In genomic region chr22:37274380-37274862, GRCh38 we compare ENCODE assay signal across 10 cellular contexts. TPM values are rescaled to one million over a fixed set of nuclear protein-coding genes. Genes with fewer than 3 reads are reported as not detected.
A peak's percentile ranks its signal among the peaks of the same experiment; 100 is the strongest.
DNase-seq lines count a peak whose midpoint lies in the region; ATAC-seq and TF ChIP-seq lines count a peak whose summit lies in the region.
"Had no signal": no experiment of that assay in that cellular context is flagged by ENCODE, and none has a peak within 500 bp of the region (broad histone marks: within the 10 kb centered on the region; RNA-seq: fewer than 3 reads in every experiment).

No MANE protein-coding gene starts in this region.

- no peaks in the 10 kb centered on the region for H3K36me3 ChIP-seq in Karpas-422 (ENCODE audit: insufficient read depth, low read length)

- H3K9me3 ChIP-seq in Karpas-422 (ENCODE audit: low read length) = no peaks in the 10 kb centered on the region

- no peaks in the 10 kb centered on the region for H3K27me3 Mint-ChIP-seq in endothelial cell (ENCODE audit: unreplicated experiment)

- no peaks in the 10 kb centered on the region for H3K79me2 ChIP-seq in Karpas-422 (ENCODE audit: low read length)

- H3K9me2 ChIP-seq in Karpas-422 (replicated peaks; ENCODE audit: insufficient read depth, low read length) = no peaks in the 10 kb centered on the region

- peak; percentile 50 for DNase-seq in GM10266 (ENCODE audit: extremely low spot score)
- peak; percentile 75 for DNase-seq in Karpas-422
- DNase-seq in endothelial cell (ENCODE audit: low spot score) = no peak
- peak; percentile 71 for DNase-seq in pons (ENCODE audit: low spot score)
- no peak for DNase-seq in central memory CD4-positive, alpha-beta T cell
- no peak for DNase-seq in effector CD4-positive, alpha-beta T cell
- DNase-seq: activated CD8-positive, alpha-beta memory T cell treated with anti-CD3 and anti-CD28 coated beads, Interleukin-2, amount 50 U/mL, for 48 hours; NCI-H1092 had no signal

- H3K36me3 Mint-ChIP-seq in endothelial cell (ENCODE audit: low read depth, unreplicated experiment) = no peaks in the 10 kb centered on the region

- no peaks in the 10 kb centered on the region for H4K20me1 ChIP-seq in Karpas-422 (ENCODE audit: insufficient read depth, low read depth, low read length)

- peak overlapping the region; percentile 29; the same call in 1 of the 2 replicates for H3K4me3 ChIP-seq in Karpas-422 (ENCODE audit: low read length)

- H3K9me3 Mint-ChIP-seq in endothelial cell (ENCODE audit: unreplicated experiment) = no peaks in the 10 kb centered on the region

- TF ChIP-seq CTCF in GM10266 (IDR thresholded peaks at IDR 0.05; ENCODE audit: control insufficient read depth, insufficient read depth, low read depth, missing control alignments) = no peak
- no peak for TF ChIP-seq CTCF in endothelial cell (IDR thresholded peaks at IDR 0.05; ENCODE audit: unreplicated experiment)

- H3K4me3 Mint-ChIP-seq in endothelial cell (ENCODE audit: unreplicated experiment) = no peak overlapping the region

- peaks cover 48% of the 10 kb centered on the region for H3K4me1 ChIP-seq in Karpas-422 (ENCODE audit: low read length)

- peak overlapping the region; percentile 45 for H3K9ac ChIP-seq in Karpas-422 (ENCODE audit: low read length)

- H2AFZ ChIP-seq in Karpas-422 (ENCODE audit: low read length) = no peak overlapping the region

- no peak overlapping the region for H3K27ac ChIP-seq in Karpas-422 (ENCODE audit: low read length)

- H3K4me2 ChIP-seq in Karpas-422 (ENCODE audit: low read depth, low read length, poor library complexity, severe bottlenecking) = peak overlapping the region; percentile 47

- no peaks in the 10 kb centered on the region; the same call in 1 of the 2 replicates for H3K27me3 ChIP-seq in Karpas-422 (ENCODE audit: low read length)

- ATAC-seq in GM19328 (IDR thresholded peaks at IDR 0.05; ENCODE audit: unreplicated experiment) (no peak), GM21360 (IDR thresholded peaks at IDR 0.05; ENCODE audit: unreplicated experiment) (no peak)

- no peaks in the 10 kb centered on the region for H3K4me1 Mint-ChIP-seq in endothelial cell (ENCODE audit: unreplicated experiment)

- peak overlapping the region; percentile 50 for H3K27ac Mint-ChIP-seq in endothelial cell (ENCODE audit: unreplicated experiment)

RNA-seq across cellular contexts. Expression of gene CYTH4, which starts 7.9 kb away (rescaled TPM):
- 11.1 and 12.6 TPM in 2 replicates for total RNA-seq in Karpas-422 (2014; rRNA removed; shearing (Covaris generic); ENCODE audit: low replicate concordance)
- total RNA-seq in endothelial cell (ENCODE audit: unreplicated experiment) = 0.33 TPM

RNA-seq across cellular contexts. Expression of gene RAC2, which starts 30.4 kb away (rescaled TPM):
- 251 and 294 TPM in 2 replicates for total RNA-seq in Karpas-422 (2014; rRNA removed; shearing (Covaris generic); ENCODE audit: low replicate concordance)
- 16.6 TPM for total RNA-seq in endothelial cell (ENCODE audit: unreplicated experiment)

Comparison
In these comparisons a context has a peak if more than half of its experiments do, and no peak if none do; other contexts are left out.
1. DNase-seq: peak in GM10266 (single experiment), Karpas-422 (single experiment) and pons (single experiment); none in endothelial cell (single experiment), central memory CD4-positive, alpha-beta T cell (single experiment) and effector CD4-positive, alpha-beta T cell (single experiment).
2. RNA of gene RAC2, which starts 30.4 kb away (total RNA-seq): 251 to 294 TPM in Karpas-422; 16.6 TPM in endothelial cell (single experiment); every median in the first group is over 10 times any median in the second.